ENCODE assay signal across 9 cellular contexts in the genomic region with DNA sequence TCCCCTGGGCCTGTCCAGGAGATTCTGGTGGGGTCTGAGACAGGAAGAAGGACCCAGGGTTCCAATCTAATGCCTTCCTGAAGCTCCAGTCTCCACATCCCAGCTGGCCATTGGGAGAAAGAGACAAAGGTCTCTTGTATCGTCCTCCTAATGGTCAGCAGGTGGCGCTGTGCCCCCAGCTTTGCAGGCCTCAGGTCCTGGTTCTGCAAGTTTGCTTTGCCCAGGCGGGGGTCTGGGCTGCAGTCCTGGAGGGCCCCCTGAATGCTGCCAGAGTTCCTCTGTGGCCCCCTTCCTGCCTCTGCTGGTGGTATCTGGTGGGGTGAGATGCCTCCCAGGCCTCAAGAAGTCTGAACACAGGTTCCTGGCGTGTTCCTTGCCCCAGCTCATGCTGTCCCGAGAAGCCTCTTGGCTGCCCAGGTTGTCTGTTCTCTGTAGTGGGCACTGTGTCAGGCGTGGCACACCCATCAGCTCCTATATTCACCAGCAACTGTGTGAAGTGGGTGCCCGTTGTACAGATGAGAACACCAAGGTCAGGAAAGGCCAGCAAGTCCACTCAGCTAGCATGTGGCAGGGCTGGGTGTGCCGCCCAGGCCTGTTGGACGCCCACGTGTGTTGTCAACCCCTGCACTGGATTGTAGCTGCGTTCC. TPM values are rescaled to one million over a fixed set of nuclear protein-coding genes. Genes with fewer than 3 reads are reported as not detected.
DNase-seq lines count a peak whose midpoint lies in the region; ATAC-seq, FAIRE-seq and TF ChIP-seq lines count a peak whose summit lies in the region.
"Had no signal": no experiment of that assay in that cellular context is flagged by ENCODE, and none has a peak within 500 bp of the region (broad histone marks: within the 10 kb centered on the region; RNA-seq: fewer than 3 reads in every experiment).

No MANE protein-coding gene starts in this region.

- intact Hi-C loops in PC-3 (cut with micrococcal nuclease): loop anchor here (2.0 to 10.0 kb wide), 3 partner anchors 806 to 1168 kb away; no protein-coding TSS in a partner anchor
- intact Hi-C loops in pancreas (cut with DNase I): no loop called here

- no peaks in the 10 kb centered on the region for H3K27me3 Mint-ChIP-seq in activated T-helper 17 cell treated with anti-CD3 and anti-CD28 coated beads, Interleukin-2, amount 50 U/mL, for 72 hours
- H3K27me3 Mint-ChIP-seq: stimulated activated naive CD8-positive, alpha-beta T cell treated with anti-CD3 and anti-CD28 coated beads, Interleukin-15, Interleukin-2, amounts not matched to agents 100 ng/mL and 50 ng/mL, for 24 hours had no signal

- FAIRE-seq in pancreas (lab: Jason Lieb, UNC): no peak

- no peaks in the 10 kb centered on the region for H3K9me3 Mint-ChIP-seq in activated T-helper 17 cell treated with anti-CD3 and anti-CD28 coated beads, Interleukin-2, amount 50 U/mL, for 72 hours
- H3K9me3 Mint-ChIP-seq: stimulated activated naive CD8-positive, alpha-beta T cell treated with anti-CD3 and anti-CD28 coated beads, Interleukin-15, Interleukin-2, amounts not matched to agents 100 ng/mL and 50 ng/mL, for 24 hours had no signal

- H3K4me1 Mint-ChIP-seq in activated T-helper 17 cell treated with anti-CD3 and anti-CD28 coated beads, Interleukin-2, amount 50 U/mL, for 72 hours: no peaks in the 10 kb centered on the region

- peak; percentile 90 for ATAC-seq in PC-3
- ATAC-seq in activated T-helper 17 cell treated with anti-CD3 and anti-CD28 coated beads, Interleukin-2, amount 50 U/mL, for 72 hours (replicated peaks): peak; percentile 68
- ATAC-seq in pancreas: peak in 3 of 4 donors; percentile 77 to 81 (median 79)
- ATAC-seq in GM18867 (IDR thresholded peaks at IDR 0.05; ENCODE audit: unreplicated experiment): no peak

- H3K79me2 ChIP-seq in PC-3 (ENCODE audit: low read length): no peaks in the 10 kb centered on the region

- H3K4me1 ChIP-seq in PC-3 (ENCODE audit: insufficient read depth, low read length) (no peaks in the 10 kb centered on the region), pancreas (no peaks in the 10 kb centered on the region)

- no peaks in the 10 kb centered on the region for H3K36me3 Mint-ChIP-seq in activated T-helper 17 cell treated with anti-CD3 and anti-CD28 coated beads, Interleukin-2, amount 50 U/mL, for 72 hours (ENCODE audit: low read depth)

- no peaks in the 10 kb centered on the region for H4K20me1 ChIP-seq in PC-3 (ENCODE audit: low read length)

- no peak overlapping the region for H3K4me2 ChIP-seq in PC-3 (ENCODE audit: low read length)

- BruUV-seq in PC-3 (replicated peaks; lab: Mats Ljungman, UMichigan): no TSS peak

- H3F3A ChIP-seq in PC-3 (ENCODE audit: low read length, unreplicated experiment): no peaks in the 10 kb centered on the region

- no peaks in the 10 kb centered on the region for H3K27me3 ChIP-seq in PC-3 (ENCODE audit: low read length)
- no peaks in the 10 kb centered on the region for H3K27me3 ChIP-seq in pancreas

- CTCF ChIA-PET in PC-3 (lab: Charles Lee): interaction anchor here (0.7 kb wide), 1 partner anchor 65 kb away, joined by 5 read pairs; no protein-coding TSS in a partner anchor

- H3K27ac Mint-ChIP-seq in activated T-helper 17 cell treated with anti-CD3 and anti-CD28 coated beads, Interleukin-2, amount 50 U/mL, for 72 hours: no peak overlapping the region
- H3K27ac Mint-ChIP-seq: stimulated activated naive CD8-positive, alpha-beta T cell treated with anti-CD3 and anti-CD28 coated beads, Interleukin-15, Interleukin-2, amounts not matched to agents 100 ng/mL and 50 ng/mL, for 24 hours had no signal

- no peaks in the 10 kb centered on the region for H3K36me3 ChIP-seq in PC-3 (ENCODE audit: low read depth, low read length)
- H3K36me3 ChIP-seq in pancreas: no peaks in the 10 kb centered on the region

- POLR2A ChIA-PET in PC-3 (lab: Charles Lee; ENCODE audit: unreplicated experiment): no interaction called here

- no peak overlapping the region for H2AFZ ChIP-seq in PC-3 (ENCODE audit: low read length)

- no peaks in the 10 kb centered on the region for H3K9me2 ChIP-seq in PC-3 (replicated peaks; ENCODE audit: low read length)

- TF ChIP-seq CTCF in PC-3 (conservative IDR thresholded peaks at IDR 0.05; ENCODE audit: low read depth, low read length) (peak; percentile 94), pancreas (IDR thresholded peaks at IDR 0.05) (peak; percentile 53 to 78 (median 64))

- 40 to 41% methylated on average over 11 of the region's 11 CpGs for whole genome bisulfite sequencing in pancreas, 2 donors

- H3K4me3 ChIP-seq in PC-3 (ENCODE audit: low read length): no peak overlapping the region
- H3K4me3 ChIP-seq in pancreas: no peak overlapping the region

- H3K27ac ChIP-seq in PC-3 (ENCODE audit: low read length): no peak overlapping the region
- H3K27ac ChIP-seq in pancreas: no peak overlapping the region

- no peak overlapping the region for H3K4me3 Mint-ChIP-seq in activated T-helper 17 cell treated with anti-CD3 and anti-CD28 coated beads, Interleukin-2, amount 50 U/mL, for 72 hours
- H3K4me3 Mint-ChIP-seq: stimulated activated naive CD8-positive, alpha-beta T cell treated with anti-CD3 and anti-CD28 coated beads, Interleukin-15, Interleukin-2, amounts not matched to agents 100 ng/mL and 50 ng/mL, for 24 hours had no signal

- H3K9ac ChIP-seq in PC-3 (ENCODE audit: low read length): no peak overlapping the region

- H3K9me3 ChIP-seq in PC-3 (ENCODE audit: low read length) (no peaks in the 10 kb centered on the region), pancreas (no peaks in the 10 kb centered on the region)

- peak; percentile 82 for DNase-seq in DMS 273 (lab: John Stamatoyannopoulos, UW; ENCODE audit: unreplicated experiment)
- peak; percentile 75 for DNase-seq in HuH-7.5 (ENCODE audit: low spot score)
- DNase-seq in PC-3: peak; percentile 59
- peak; percentile 41 for DNase-seq in globus pallidus (ENCODE audit: low spot score)
- DNase-seq in pancreas: peak in 2 of 6 donors; percentile 24 to 26
- no peak for DNase-seq in NCI-H1048 (lab: John Stamatoyannopoulos, UW)

RNA-seq across cellular contexts. Expression of a gene that starts 33.8 kb away (rescaled TPM):
- not detected in 2 replicates for total RNA-seq in PC-3 (2014; rRNA removed)
- total RNA-seq in activated T-helper 17 cell treated with anti-CD3 and anti-CD28 coated beads, Interleukin-2, amount 50 U/mL, for 72 hours: under 1 TPM in 1 of 2 donors, not detected in 1; 0.90 TPM
- total RNA-seq in pancreas: 10 to 100 TPM in 1 of 6 donors, 1 to 10 TPM in 4, under 1 TPM in 1; 0.47 to 13.4 (median 3.4) TPM
- polyA plus RNA-seq in pancreas: 1 to 10 TPM; 2.4 to 2.9 TPM

RNA-seq across cellular contexts. Expression of a gene that starts 52.3 kb away (rescaled TPM):
- total RNA-seq in PC-3 (2014; rRNA removed): 164 and 213 TPM in 2 replicates
- total RNA-seq in activated T-helper 17 cell treated with anti-CD3 and anti-CD28 coated beads, Interleukin-2, amount 50 U/mL, for 72 hours: 100 to 1,000 TPM in 1 of 2 donors, 10 to 100 TPM in 1; 57.3 to 128 TPM
- total RNA-seq in pancreas: 10 to 100 TPM; 20.4 to 27.8 (median 26.1) TPM
- 10 to 100 TPM; 62.6 to 79.3 TPM for polyA plus RNA-seq in pancreas
